In the genomic region with DNA sequence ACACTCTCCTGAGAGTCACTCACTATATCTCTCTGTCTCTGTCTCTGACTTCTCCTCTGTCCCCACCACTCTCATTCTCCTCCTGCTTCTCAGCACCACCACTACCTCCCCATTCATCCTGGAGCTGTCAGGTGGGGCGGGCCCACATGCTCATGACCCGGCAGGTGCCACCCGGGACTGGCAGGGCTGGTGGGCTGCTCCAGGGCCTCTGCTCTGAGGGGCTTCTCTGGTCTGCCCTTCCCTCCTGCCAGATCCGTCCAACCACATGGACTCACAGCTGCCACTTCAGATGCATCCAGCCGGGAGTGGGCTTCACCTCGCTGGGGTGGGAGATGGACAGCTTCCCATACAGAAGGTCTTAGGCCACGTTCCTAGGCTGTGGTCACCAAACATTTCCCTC, we compare ENCODE assay signal across 15 cellular contexts. TPM values are rescaled to one million over a fixed set of nuclear protein-coding genes. Genes with fewer than 3 reads are reported as not detected.
"Had no signal": no experiment of that assay in that cellular context is flagged by ENCODE, and none has a peak within 500 bp of the region (broad histone marks: within the 10 kb centered on the region; RNA-seq: fewer than 3 reads in every experiment).

No MANE protein-coding gene starts in this region.

- H3K27ac ChIP-seq: ascending aorta, sigmoid colon, testis had no signal

- H3K4me1 ChIP-seq: ascending aorta, testis had no signal

- H3K9me3 Mint-ChIP-seq: activated CD4-positive, alpha-beta memory T cell treated with anti-CD3 and anti-CD28 coated beads for 36 hours; stimulated activated memory B cell treated with anti-CD40 and anti-IgM and Interleukin-4, amounts not matched to agents 10 μg/mL and 1 μg/mL and 100 μg/mL, for 72 hours had no signal

- H3K9me3 ChIP-seq: ascending aorta, left lung, mucosa of descending colon, sigmoid colon, testis had no signal

- H3K36me3 Mint-ChIP-seq: activated CD4-positive, alpha-beta memory T cell treated with anti-CD3 and anti-CD28 coated beads for 36 hours; naive B cell; stimulated activated memory B cell treated with anti-CD40 and anti-IgM and Interleukin-4, amounts not matched to agents 10 μg/mL and 1 μg/mL and 100 μg/mL, for 72 hours had no signal

- H3K36me3 ChIP-seq: ascending aorta, left lung, sigmoid colon had no signal

- H3K4me3 ChIP-seq: ascending aorta, left lung, mucosa of descending colon, sigmoid colon, testis had no signal

- H3K4me3 Mint-ChIP-seq: activated CD4-positive, alpha-beta memory T cell treated with anti-CD3 and anti-CD28 coated beads for 36 hours; stimulated activated memory B cell treated with anti-CD40 and anti-IgM and Interleukin-4, amounts not matched to agents 10 μg/mL and 1 μg/mL and 100 μg/mL, for 72 hours had no signal

- DNase-seq: activated CD4-positive, alpha-beta memory T cell treated with anti-CD3 and anti-CD28 coated beads for 36 hours; activated effector memory CD4-positive, alpha-beta T cell treated with Interleukin-2 at 50 U/mL for 16 hours; activated naive CD4-positive, alpha-beta T cell treated with anti-CD3 and anti-CD28 coated beads, Interleukin-2, amount 50 U/mL, for 16 hours; activated T-cell treated with anti-CD3 and anti-CD28 coated beads, Interleukin-2, amount 50 U/mL, for 1 hour; cortex of kidney; mucosa of descending colon; naive B cell; nucleus accumbens; sigmoid colon; stimulated activated CD4-positive, alpha-beta T cell treated with anti-CD3 and anti-CD28 coated beads, Interleukin-4, amount 100 ng/mL, for 4 hours; T-helper 2 cell; testis had no signal

- H3K27ac Mint-ChIP-seq: activated CD4-positive, alpha-beta memory T cell treated with anti-CD3 and anti-CD28 coated beads for 36 hours; stimulated activated memory B cell treated with anti-CD40 and anti-IgM and Interleukin-4, amounts not matched to agents 10 μg/mL and 1 μg/mL and 100 μg/mL, for 72 hours had no signal

- ATAC-seq: left lung; mucosa of descending colon; stimulated activated memory B cell treated with anti-CD40 and anti-IgM and Interleukin-4, amounts not matched to agents 10 μg/mL and 1 μg/mL and 100 μg/mL, for 72 hours had no signal

- H3K27me3 ChIP-seq: ascending aorta, sigmoid colon, testis had no signal

RNA-seq across cellular contexts. Expression of a gene that starts 4.8 kb away (rescaled TPM):
- total RNA-seq: activated CD4-positive, alpha-beta memory T cell treated with anti-CD3 and anti-CD28 coated beads for 36 hours had no signal
